ENCODE assay signal across 25 cellular contexts in genomic region chr7:138442822-138443221, GRCh38. TPM values are rescaled to one million over a fixed set of nuclear protein-coding genes. Genes with fewer than 3 reads are reported as not detected.
DNase-seq lines count a peak whose midpoint lies in the region; ATAC-seq, FAIRE-seq and TF ChIP-seq lines count a peak whose summit lies in the region.
"Had no signal": no experiment of that assay in that cellular context is flagged by ENCODE, and none has a peak within 500 bp of the region (broad histone marks: within the 10 kb centered on the region; RNA-seq: fewer than 3 reads in every experiment).

No MANE protein-coding gene starts in this region.

- CTCF ChIA-PET in K562 (lab: Yijun Ruan, JAX; ENCODE audit: low intra/inter-chr PET ratio): no interaction called here
- CTCF ChIA-PET in H1 (lab: Charles Lee; ENCODE audit: partially characterized antibody): interaction anchor here (0.6 to 1.6 kb wide), 2 partner anchors 34 to 441 kb away, joined by 3 read pairs; partner anchors contain the start of gene CREB3L2

- H4K91ac ChIP-seq in H1 (replicated peaks; ENCODE audit: insufficient read length, low read length): peak overlapping the region; percentile 73
- no peak overlapping the region for H4K91ac ChIP-seq in neuronal stem cell (ENCODE audit: low read depth, low read length, poor library complexity)

- TF ChIP-seq CTCF in K562 (IDR thresholded peaks at IDR 0.05 in 2 of 3, conservative IDR thresholded peaks at IDR 0.05 in 1 of 3; ENCODE audit: insufficient read depth in 2 of 3, low read depth in 1 of 3, low read length in 3 of 3) (no peak), H1 (IDR thresholded peaks at IDR 0.05; ENCODE audit: control extremely low read depth in 1 of 3, insufficient read depth in 1 of 3, low read depth in 1 of 3, low read length in 3 of 3) (no peak)

- TF ChIP-seq RAD21 in K562 (CRISPR knock-in tag; conservative IDR thresholded peaks at IDR 0.05 in 1 of 2, IDR thresholded peaks at IDR 0.05 in 1 of 2): no peak
- TF ChIP-seq RAD21 in H1 (IDR thresholded peaks at IDR 0.05 in 1 of 2, conservative IDR thresholded peaks at IDR 0.05 in 1 of 2; ENCODE audit: low read depth in 2 of 2, low read length in 2 of 2): no peak

- ATAC-seq in K562: no peak
- ATAC-seq: A549; CD8-positive, alpha-beta T cell; GM12878 had no signal

- intact Hi-C loops in K562 (cut with micrococcal nuclease): no loop called here

- in situ Hi-C loops in K562 (cut with MboI): no loop called here

- H2BK12ac ChIP-seq in H1 (ENCODE audit: low read depth, low read length): peak overlapping the region; percentile 9; the same call in 1 of the 2 replicates
- no peak overlapping the region for H2BK12ac ChIP-seq in neuronal stem cell (ENCODE audit: low read length)

- peak overlapping the region; percentile 27 for H3K27ac Mint-ChIP-seq in T-helper 1 cell treated with Interleukin-12 subunit alpha and Interleukin-12 subunit beta and Interleukin-4 antibody, amounts not matched to agents 30 μg/mL and 1 μg/mL, for 36 hours
- H3K27ac Mint-ChIP-seq: B cell; CD4-positive, alpha-beta T cell; CD8-positive, alpha-beta T cell had no signal

- H3K4me3 ChIP-seq in K562 (no peak overlapping the region), H1 (ENCODE audit: extremely low read depth in 1 of 4, insufficient read depth in 2 of 4, low read depth in 3 of 4, low read length in 4 of 4) (no peak overlapping the region), neuronal stem cell (ENCODE audit: low read length in 2 of 2) (no peak overlapping the region)
- H3K4me3 ChIP-seq: A549; BLaER1 treated with 17β-estradiol and CSF1 and Interleukin-3, amounts not matched to agents 10 nM and 100 nM; GM12878 had no signal

- no peaks in the 10 kb centered on the region for H3K23me2 ChIP-seq in H1 (ENCODE audit: low read depth, low read length)

- H3K79me2 ChIP-seq in K562 (ENCODE audit: control insufficient read depth, insufficient read depth, low read length) (no peaks in the 10 kb centered on the region), H1 (ENCODE audit: control insufficient read depth in 1 of 2, insufficient read depth in 2 of 2, low read length in 2 of 2) (no peaks in the 10 kb centered on the region)

- H3K27ac ChIP-seq in K562 (ENCODE audit: extremely low read depth, low read depth, low read length) (no peak overlapping the region), H1 (ENCODE audit: low read depth, low read length) (no peak overlapping the region), neuronal stem cell (replicated peaks; ENCODE audit: low read length) (no peak overlapping the region)
- H3K27ac ChIP-seq: 22Rv1; A549; BLaER1 treated with 17β-estradiol and CSF1 and Interleukin-3, amounts not matched to agents 10 nM and 100 nM; C4-2B had no signal

- H3K36me3 ChIP-seq in K562 (ENCODE audit: control insufficient read depth, insufficient read depth, low read length) (no peaks in the 10 kb centered on the region), H1 (ENCODE audit: control insufficient read depth in 2 of 4, insufficient read depth in 4 of 4, low read length in 3 of 4) (no peaks in the 10 kb centered on the region), neuronal stem cell (replicated peaks in 1 of 2; ENCODE audit: control insufficient read depth in 2 of 2, insufficient read depth in 2 of 2, low read length in 2 of 2) (no peaks in the 10 kb centered on the region)
- H3K36me3 ChIP-seq: BLaER1 treated with 17β-estradiol and CSF1 and Interleukin-3, amounts not matched to agents 10 nM and 100 nM had no signal

- TF ChIP-seq POLR2A in K562 (conservative IDR thresholded peaks at IDR 0.05): no peak
- TF ChIP-seq POLR2A in H1 (IDR thresholded peaks at IDR 0.05; ENCODE audit: control extremely low read depth in 1 of 2, low read depth in 2 of 2, low read length in 2 of 2): no peak

- H3K36me3 Mint-ChIP-seq in T-helper 1 cell treated with Interleukin-12 subunit alpha and Interleukin-12 subunit beta and Interleukin-4 antibody, amounts not matched to agents 30 μg/mL and 1 μg/mL, for 36 hours (ENCODE audit: low read depth): no peaks in the 10 kb centered on the region
- H3K36me3 Mint-ChIP-seq: CD8-positive, alpha-beta T cell had no signal

- H3K4me2 ChIP-seq in K562 (ENCODE audit: insufficient read depth, low read length) (no peak overlapping the region), H1 (ENCODE audit: insufficient read depth in 1 of 2, low read depth in 2 of 2, low read length in 2 of 2) (no peak overlapping the region), neuronal stem cell (ENCODE audit: insufficient read depth, low read length, poor library complexity, severe bottlenecking) (no peak overlapping the region)
- H3K4me2 ChIP-seq: A549; BLaER1 treated with 17β-estradiol and CSF1 and Interleukin-3, amounts not matched to agents 10 nM and 100 nM had no signal

- H3K79me1 ChIP-seq in H1 (ENCODE audit: low read depth, low read length) (no peaks in the 10 kb centered on the region), neuronal stem cell (ENCODE audit: low read depth, low read length) (no peaks in the 10 kb centered on the region)

- no peak overlapping the region for H4K5ac ChIP-seq in H1 (ENCODE audit: insufficient read length, low read depth, low read length)

- no peak for FAIRE-seq in K562 (lab: Jason Lieb, UNC)
- no peak for FAIRE-seq in H1 (lab: Jason Lieb, UNC)
- FAIRE-seq: A549, G401.6, GM12878, GM12892, GM18507, GM19239 had no signal

- H3K4me1 ChIP-seq in K562 (replicated peaks in 1 of 2; ENCODE audit: control insufficient read depth in 2 of 2, insufficient read depth in 2 of 2, low read length in 2 of 2) (peaks cover 5 to 6% of the 10 kb centered on the region in 2 experiments; a peak in 4 of 5 replicates), H1 (replicated peaks in 1 of 4; ENCODE audit: control insufficient read depth in 3 of 4, insufficient read depth in 4 of 4, low read length in 3 of 4) (no peaks in the 10 kb centered on the region), neuronal stem cell (ENCODE audit: control insufficient read depth in 2 of 2, insufficient read depth in 1 of 2, low read depth in 1 of 2, low read length in 2 of 2) (no peaks in the 10 kb centered on the region)
- H3K4me1 ChIP-seq: A549; BLaER1 treated with 17β-estradiol and CSF1 and Interleukin-3, amounts not matched to agents 10 nM and 100 nM had no signal

- H2BK5ac ChIP-seq in H1 (ENCODE audit: low read depth, low read length): no peak overlapping the region; the same call in 1 of the 2 replicates
- peak overlapping the region; percentile 45 for H2BK5ac ChIP-seq in neuronal stem cell (ENCODE audit: low read length)

- H4K20me1 ChIP-seq in K562 (replicated peaks; ENCODE audit: control insufficient read depth, insufficient read depth, low read length) (no peaks in the 10 kb centered on the region), H1 (replicated peaks in 1 of 2; ENCODE audit: control insufficient read depth in 1 of 2, insufficient read depth in 2 of 2, low read length in 2 of 2) (no peaks in the 10 kb centered on the region)
- H4K20me1 ChIP-seq: BLaER1 treated with 17β-estradiol and CSF1 and Interleukin-3, amounts not matched to agents 10 nM and 100 nM had no signal

- H2AFZ ChIP-seq in K562 (ENCODE audit: low read depth, low read length): no peak overlapping the region
- H2AFZ ChIP-seq in H1 (ENCODE audit: low read length): no peak overlapping the region
- H2AFZ ChIP-seq in neuronal stem cell (ENCODE audit: low read length): no peak overlapping the region

- no peak overlapping the region for H2BK15ac ChIP-seq in H1 (ENCODE audit: low read length)
- no peak overlapping the region for H2BK15ac ChIP-seq in neuronal stem cell (ENCODE audit: low read length)

- H3K4ac ChIP-seq in H1 (replicated peaks; ENCODE audit: insufficient read length, low read depth, low read length): no peak overlapping the region
- H3K4ac ChIP-seq in neuronal stem cell (ENCODE audit: low read length): no peak overlapping the region

- no peaks in the 10 kb centered on the region for H3K9me1 ChIP-seq in K562 (ENCODE audit: control insufficient read depth, insufficient read depth, low read length)

- H2BK20ac ChIP-seq in H1 (ENCODE audit: low read length): peak overlapping the region; percentile 61; the same call in 1 of the 2 replicates

- TF ChIP-seq EP300 in K562 (IDR thresholded peaks at IDR 0.05; ENCODE audit: low read length) (no peak), H1 (IDR thresholded peaks at IDR 0.05; ENCODE audit: borderline replicate concordance in 1 of 2, low read depth in 2 of 2, low read length in 2 of 2) (no peak)

- H2AK5ac ChIP-seq in H1 (ENCODE audit: low read depth, low read length) (no peak overlapping the region), neuronal stem cell (ENCODE audit: low read depth, low read length) (peak overlapping the region; percentile 87)

- no peaks in the 10 kb centered on the region for H3K4me1 Mint-ChIP-seq in T-helper 1 cell treated with Interleukin-12 subunit alpha and Interleukin-12 subunit beta and Interleukin-4 antibody, amounts not matched to agents 30 μg/mL and 1 μg/mL, for 36 hours (ENCODE audit: low read depth)
- H3K4me1 Mint-ChIP-seq: B cell had no signal

- no peak for DNase-seq in T-helper 1 cell
- no peak for DNase-seq in K562 (ENCODE audit: extremely low read depth in 1 of 4, low spot score in 3 of 4)
- no peak for DNase-seq in H1 (ENCODE audit: low read depth in 1 of 2, low spot score in 2 of 2)
- DNase-seq in neuronal stem cell (ENCODE audit: low spot score): no peak
- no peak for DNase-seq in activated CD4-positive, alpha-beta T cell treated with anti-CD3 and anti-CD28 coated beads for 48 hours
- DNase-seq in DMS79 treated with DMSO at 0.1 percent for 48 hours (lab: John Stamatoyannopoulos, UW): no peak
- DNase-seq in NCI-H1092 treated with DMSO at 0.1 percent for 48 hours (lab: John Stamatoyannopoulos, UW): no peak
- DNase-seq: AML-193; CD4-positive, alpha-beta T cell; CD8-positive, alpha-beta T cell; DMS 273 treated with DMSO at 0.1 percent for 48 hours; DMS153; DMS53; DMS79 had no signal

- POLR2A ChIA-PET in K562 (lab: Yijun Ruan, JAX) (interaction anchor here (1.3 kb wide), 1 partner anchor 18 kb away, joined by 3 read pairs; the partner anchor contains the start of gene TRIM24), H1 (lab: Charles Lee; ENCODE audit: partially characterized antibody) (interaction anchor here (2.0 kb wide), 1 partner anchor 16 kb away, joined by 14 read pairs; the partner anchor contains the start of gene TRIM24)

- no TSS peak for BruUV-seq in K562 (replicated peaks; lab: Mats Ljungman, UMichigan)

- H3K23ac ChIP-seq in H1 (ENCODE audit: insufficient read length) (no peak overlapping the region), neuronal stem cell (ENCODE audit: low read depth, low read length, poor library complexity) (peak overlapping the region; percentile 74)

- H3K9me3 Mint-ChIP-seq in T-helper 1 cell treated with Interleukin-12 subunit alpha and Interleukin-12 subunit beta and Interleukin-4 antibody, amounts not matched to agents 30 μg/mL and 1 μg/mL, for 36 hours: no peaks in the 10 kb centered on the region
- H3K9me3 Mint-ChIP-seq: CD4-positive, alpha-beta T cell; CD8-positive, alpha-beta T cell had no signal

- H3K9ac ChIP-seq in K562 (ENCODE audit: insufficient read depth in 1 of 2, low read depth in 2 of 2, low read length in 2 of 2) (no peak overlapping the region), H1 (replicated peaks in 1 of 4; ENCODE audit: extremely low read depth in 1 of 4, low read depth in 3 of 4, low read length in 3 of 4) (no peak overlapping the region), neuronal stem cell (ENCODE audit: low read depth, low read length, poor library complexity) (no peak overlapping the region)
- H3K9ac ChIP-seq: BLaER1 treated with 17β-estradiol and CSF1 and Interleukin-3, amounts not matched to agents 10 nM and 100 nM had no signal

- H3K27me3 Mint-ChIP-seq in T-helper 1 cell treated with Interleukin-12 subunit alpha and Interleukin-12 subunit beta and Interleukin-4 antibody, amounts not matched to agents 30 μg/mL and 1 μg/mL, for 36 hours (ENCODE audit: low read depth): no peaks in the 10 kb centered on the region

- H3K9me3 ChIP-seq in K562 (replicated peaks; ENCODE audit: control insufficient read depth, insufficient read depth, low read depth, low read length): no peaks in the 10 kb centered on the region
- H3K9me3 ChIP-seq in H1 (ENCODE audit: insufficient read depth in 2 of 2, low read depth in 1 of 2, low read length in 1 of 2): 0 out of 4 replicates have a peak, but pooled peaks cover 0 to 5% of the 10 kb centered on the region in 2 experiments
- H3K9me3 ChIP-seq in neuronal stem cell (replicated peaks in 1 of 2; ENCODE audit: control insufficient read depth in 2 of 2, insufficient read depth in 1 of 2, low read depth in 1 of 2, low read length in 2 of 2): peaks cover 5 to 6% of the 10 kb centered on the region in 2 donors
- H3K9me3 ChIP-seq: A549 had no signal

- no peak overlapping the region for H3K14ac ChIP-seq in H1 (ENCODE audit: insufficient read length)
- no peak overlapping the region for H3K14ac ChIP-seq in neuronal stem cell (ENCODE audit: low read length)

- H3K18ac ChIP-seq in H1 (ENCODE audit: extremely low read depth, low read length) (no peak overlapping the region; the same call in none of the 2 replicates), neuronal stem cell (ENCODE audit: low read length) (no peak overlapping the region)

- H3K4me3 Mint-ChIP-seq in T-helper 1 cell treated with Interleukin-12 subunit alpha and Interleukin-12 subunit beta and Interleukin-4 antibody, amounts not matched to agents 30 μg/mL and 1 μg/mL, for 36 hours: no peak overlapping the region
- H3K4me3 Mint-ChIP-seq: B cell; CD4-positive, alpha-beta T cell; CD8-positive, alpha-beta T cell had no signal

- H2BK120ac ChIP-seq in H1 (replicated peaks; ENCODE audit: low read depth, low read length) (no peak overlapping the region), neuronal stem cell (ENCODE audit: low read depth, low read length) (no peak overlapping the region)

- H3K27me3 ChIP-seq in K562 (ENCODE audit: control insufficient read depth in 2 of 2, insufficient read depth in 2 of 2, low read length in 2 of 2) (no peaks in the 10 kb centered on the region), H1 (replicated peaks in 1 of 4; ENCODE audit: control insufficient read depth in 3 of 4, extremely low read depth in 1 of 4, insufficient read depth in 3 of 4, low read length in 3 of 4) (no peaks in the 10 kb centered on the region), neuronal stem cell (ENCODE audit: control insufficient read depth in 3 of 3, insufficient read depth in 3 of 3, low read depth in 1 of 3, low read length in 3 of 3) (no peaks in the 10 kb centered on the region)
- H3K27me3 ChIP-seq: BLaER1 treated with 17β-estradiol and CSF1 and Interleukin-3, amounts not matched to agents 10 nM and 100 nM had no signal

- WGBS in K562 (ENCODE audit: insufficient coverage, low coverage, missing lambda C conversion rate): 50% methylated on average over 3 of the region's 3 CpGs
- WGBS in H1 (ENCODE audit: extremely low coverage in 1 of 2, insufficient coverage in 1 of 2, insufficient read length in 1 of 2, insufficient replicate concordance in 2 of 2, low coverage in 1 of 2, low lambda C conversion rate in 2 of 2, missing lambda C conversion rate in 1 of 2), 2 experiments: 94% methylated on average over 3 of the region's 3 CpGs; no CpG with 5 or more reads in 1 of the 2 experiments
- WGBS in neuronal stem cell (ENCODE audit: extremely low coverage in 2 of 2, insufficient read length in 2 of 2, insufficient replicate concordance in 1 of 2), 2 donors: no CpG with 5 or more reads among the region's 3 CpGs

- no peak overlapping the region for H4K8ac ChIP-seq in H1 (ENCODE audit: extremely low read depth, insufficient read depth, low read length)
- no peak overlapping the region for H4K8ac ChIP-seq in neuronal stem cell (ENCODE audit: low read depth, low read length)

- no peak overlapping the region for H3K56ac ChIP-seq in H1 (replicated peaks; ENCODE audit: insufficient read length, low read depth, low read length)

RNA-seq across cellular contexts. Expression of gene TRIM24, which starts 17.2 kb away (rescaled TPM):
- 47.4 and 128 TPM in 2 replicates for total RNA-seq in K562 (2011; cell fraction: chromatin; rRNA removed; ENCODE audit: low replicate concordance)
- total RNA-seq in K562 (2011; cell fraction: nucleolus; rRNA removed): 23.3 and 24.7 TPM in 2 replicates
- total RNA-seq in K562 (2011; cell fraction: nucleoplasm; rRNA removed): 54.0 and 95.2 TPM in 2 replicates
- 33.3 and 37.1 TPM in 2 replicates for total RNA-seq in K562 (2014; rRNA removed)
- total RNA-seq in K562 (2014; rRNA removed; fragmentation: Illumina TruSeq; extraction: Trizol): 40.2 and 46.5 TPM in 2 replicates
- total RNA-seq in K562 (2015; rRNA removed; fragmentation: Illumina TruSeq; extraction: Trizol): 52.4 and 56.4 TPM in 2 replicates
- total RNA-seq in K562 (2021): 55.8 and 62.8 TPM in 2 replicates
- polyA plus RNA-seq in K562 (2011; rRNA removed): 61.7 and 66.9 TPM in 2 replicates
- polyA plus RNA-seq in K562 (2011; cell fraction: cytosol; rRNA removed): 28.4 and 38.1 TPM in 2 replicates
- 36.0 and 50.5 TPM in 2 replicates for polyA plus RNA-seq in K562 (2011; cell fraction: nucleus; rRNA removed)
- 40.9 and 42.4 TPM in 2 replicates for polyA plus RNA-seq in K562 (2012)
- polyA plus RNA-seq in K562 (2014; fragmentation: Illumina TruSeq; extraction: Trizol): 61.5 and 74.0 TPM in 2 replicates
- 10 to 100 TPM; 13.4 to 15.1 TPM for polyA plus RNA-seq in K562 (2014; fragmentation: Nextera tagmentation; extraction: Ambion mirVana)
- 40.2 and 41.7 TPM in 2 replicates for polyA plus RNA-seq in K562 (2014; rRNA removed)
- polyA minus RNA-seq in K562 (2011; rRNA and poly(A)+ RNA removed): 101 and 125 TPM in 2 replicates
- 40.7 and 48.4 TPM in 2 replicates for polyA minus RNA-seq in K562 (2011; cell fraction: cytosol; rRNA and poly(A)+ RNA removed)
- 36.4 and 60.5 TPM in 2 replicates for polyA minus RNA-seq in K562 (2011; cell fraction: nucleus; rRNA and poly(A)+ RNA removed)
- 146 and 149 TPM in 2 replicates for total RNA-seq in H1 (2021; fragmentation: NEBNext Ultra II Directional; extraction: Animal tissue kit (Norgen Biotek cat#: 25700))
- 50.4 and 67.6 TPM in 2 replicates for polyA plus RNA-seq in H1 (2011; rRNA removed)
- 76.4 TPM for polyA plus RNA-seq in H1 (2011; cell fraction: cytosol; rRNA removed)
- 67.0 TPM for polyA plus RNA-seq in H1 (2011; cell fraction: nucleus; rRNA removed)
- polyA plus RNA-seq in H1 (2012, experiment 1 of 2): 66.2 to 90.3 TPM (median 78.6 TPM) in 4 replicates
- 5.6 TPM for polyA plus RNA-seq in H1 (2012, experiment 2 of 2)
- 87.4 TPM for polyA plus RNA-seq in H1 (2013, experiment 1 of 2)
- polyA plus RNA-seq in H1 (2013, experiment 2 of 2): 86.9 TPM
- 147 and 171 TPM in 2 replicates for polyA minus RNA-seq in H1 (2011; rRNA and poly(A)+ RNA removed)
- 117 TPM for polyA minus RNA-seq in H1 (2011; cell fraction: cytosol; rRNA and poly(A)+ RNA removed)
- 216 TPM for polyA minus RNA-seq in H1 (2011; cell fraction: nucleus; rRNA and poly(A)+ RNA removed)
- polyA plus RNA-seq in neuronal stem cell (2013, experiment 1 of 2): 71.5 TPM
- polyA plus RNA-seq in neuronal stem cell (2013, experiment 2 of 2): 73.3 TPM
